1 cellular context compared by ENCODE assay signal in genomic region chr15:69668049-69668705, GRCh38.
TF ChIP-seq lines count a peak whose summit lies in the region.

No MANE protein-coding gene starts in this region.

TF ChIP-seq in GM12878, 131 proteins besides CTCF, POLR2A, EP300 and RAD21 (continued from another document):
- peak; percentile 45; the same call in 1 of the 2 replicates for TF ChIP-seq ZNF687 (IDR thresholded peaks at IDR 0.05)
- TF ChIP-seq MEF2B (IDR thresholded peaks at IDR 0.05; ENCODE audit: partially characterized antibody, poor library complexity, severe bottlenecking) = peak; percentile 77
- TF ChIP-seq PAX8 (IDR thresholded peaks at IDR 0.05) = no peak
- 0 out of 2 replicates have a peak, but pooled peaks have one; percentile 28 for TF ChIP-seq MAX (IDR thresholded peaks at IDR 0.05; ENCODE audit: low read depth, low read length)
- no peak for TF ChIP-seq ZBTB33 (IDR thresholded peaks at IDR 0.05)
- TF ChIP-seq TARDBP (IDR thresholded peaks at IDR 0.05; ENCODE audit: borderline replicate concordance) = no peak
- TF ChIP-seq WRNIP1 (IDR thresholded peaks at IDR 0.05; ENCODE audit: borderline replicate concordance, low read depth, low read length) = no peak
- no peak for TF ChIP-seq ZNF274 (IDR thresholded peaks at IDR 0.05; ENCODE audit: insufficient read depth, insufficient read length)
- no peak for TF ChIP-seq SIX5 (IDR thresholded peaks at IDR 0.05; ENCODE audit: low read depth, low read length, severe bottlenecking)
